9 cellular contexts compared by ENCODE assay signal in the genomic region with DNA sequence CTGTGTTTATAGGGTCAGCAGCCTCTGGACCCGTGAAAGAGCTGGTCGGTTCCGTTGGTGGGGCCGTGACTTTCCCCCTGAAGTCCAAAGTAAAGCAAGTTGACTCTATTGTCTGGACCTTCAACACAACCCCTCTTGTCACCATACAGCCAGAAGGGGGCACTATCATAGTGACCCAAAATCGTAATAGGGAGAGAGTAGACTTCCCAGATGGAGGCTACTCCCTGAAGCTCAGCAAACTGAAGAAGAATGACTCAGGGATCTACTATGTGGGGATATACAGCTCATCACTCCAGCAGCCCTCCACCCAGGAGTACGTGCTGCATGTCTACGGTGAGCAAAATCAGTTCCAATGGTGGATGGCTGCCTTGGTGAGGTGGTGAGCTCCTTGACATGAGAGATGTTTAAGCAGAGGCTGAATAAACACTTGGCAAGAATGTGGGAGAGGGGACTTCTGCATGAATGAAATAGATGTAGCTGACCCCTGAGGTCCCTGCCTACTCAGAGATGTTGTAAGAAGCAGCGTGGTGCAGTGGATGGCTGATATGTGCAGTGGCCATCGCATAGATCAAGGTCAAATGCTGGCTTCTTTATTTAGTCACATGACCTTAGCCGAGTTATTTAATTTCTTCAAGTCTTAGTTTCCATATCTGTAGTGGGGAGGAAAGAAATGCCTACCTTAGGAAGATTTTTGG. TPM values are rescaled to one million over a fixed set of nuclear protein-coding genes. Genes with fewer than 3 reads are reported as not detected.
DNase-seq lines count a peak whose midpoint lies in the region; ATAC-seq and TF ChIP-seq lines count a peak whose summit lies in the region.
"Had no signal": no experiment of that assay in that cellular context is flagged by ENCODE, and none has a peak within 500 bp of the region (broad histone marks: within the 10 kb centered on the region; RNA-seq: fewer than 3 reads in every experiment).

No MANE protein-coding gene starts in this region.

- CTCF ChIA-PET in Calu3 (lab: Charles Lee): interaction anchor here (1.5 kb wide), 1 partner anchor 20 kb away, joined by 8 read pairs; no protein-coding TSS in a partner anchor

- intact Hi-C loops in dendritic cell treated with granulocyte-macrophage colony-stimulating factor and Interleukin-4, amounts not matched to agents 40 ng/mL and 50 ng/mL, for 4 days (cut with micrococcal nuclease): no loop called here
- intact Hi-C loops in Calu3 (cut with micrococcal nuclease; ENCODE audit: unreplicated experiment): no loop called here

- H3K36me3 Mint-ChIP-seq in activated naive CD4-positive, alpha-beta T cell treated with anti-CD3 and anti-CD28 coated beads, Interleukin-2, amount 50 U/mL, for 24 hours: peaks cover 52% of the 10 kb centered on the region
- H3K36me3 Mint-ChIP-seq in dendritic cell treated with granulocyte-macrophage colony-stimulating factor and Interleukin-4, amounts not matched to agents 40 ng/mL and 50 ng/mL, for 4 days (ENCODE audit: low read depth): no peaks in the 10 kb centered on the region
- peaks cover 8% of the 10 kb centered on the region for H3K36me3 Mint-ChIP-seq in Calu3 (ENCODE audit: insufficient read depth, unreplicated experiment)

- no peak for TF ChIP-seq CTCF in Calu3 (IDR thresholded peaks at IDR 0.05; ENCODE audit: unreplicated experiment)

- DNase-seq in activated naive CD4-positive, alpha-beta T cell (lab: John Stamatoyannopoulos, UW): no peak
- DNase-seq in NCI-H226 (peak; percentile 81), glomerular visceral epithelial cell (ENCODE audit: extremely low spot score) (no peak), Calu3 (no peak)
- no peak for DNase-seq in stimulated activated naive CD8-positive, alpha-beta T cell treated with anti-CD3 and anti-CD28 coated beads, Interleukin-15, amount 100 ng/mL, for 72 hours
- DNase-seq: NCI-H187 treated with DMSO at 0.1 percent for 48 hours had no signal

- H3K4me1 Mint-ChIP-seq in activated naive CD4-positive, alpha-beta T cell treated with anti-CD3 and anti-CD28 coated beads, Interleukin-2, amount 50 U/mL, for 24 hours: peaks cover 95% of the 10 kb centered on the region
- peaks cover 43% of the 10 kb centered on the region for H3K4me1 Mint-ChIP-seq in dendritic cell treated with granulocyte-macrophage colony-stimulating factor and Interleukin-4, amounts not matched to agents 40 ng/mL and 50 ng/mL, for 4 days (ENCODE audit: low read depth)
- peaks cover 100% of the 10 kb centered on the region for H3K4me1 Mint-ChIP-seq in stimulated activated naive CD8-positive, alpha-beta T cell treated with anti-CD3 and anti-CD28 coated beads, Interleukin-15, amount 100 ng/mL, for 72 hours
- H3K4me1 Mint-ChIP-seq in Calu3 (ENCODE audit: low read depth, unreplicated experiment): peaks cover 29% of the 10 kb centered on the region

- no peaks in the 10 kb centered on the region for H3K27me3 Mint-ChIP-seq in activated naive CD4-positive, alpha-beta T cell treated with anti-CD3 and anti-CD28 coated beads, Interleukin-2, amount 50 U/mL, for 24 hours
- H3K27me3 Mint-ChIP-seq in dendritic cell treated with granulocyte-macrophage colony-stimulating factor and Interleukin-4, amounts not matched to agents 40 ng/mL and 50 ng/mL, for 4 days: peaks cover 4% of the 10 kb centered on the region
- H3K27me3 Mint-ChIP-seq in stimulated activated naive CD8-positive, alpha-beta T cell treated with anti-CD3 and anti-CD28 coated beads, Interleukin-15, amount 100 ng/mL, for 72 hours: no peaks in the 10 kb centered on the region
- H3K27me3 Mint-ChIP-seq in Calu3 (ENCODE audit: unreplicated experiment): peaks cover 33% of the 10 kb centered on the region

- BruUV-seq in Calu3 (replicated peaks; lab: Mats Ljungman, UMichigan): no TSS peak

- H3K27ac Mint-ChIP-seq in activated naive CD4-positive, alpha-beta T cell treated with anti-CD3 and anti-CD28 coated beads, Interleukin-2, amount 50 U/mL, for 24 hours: peak overlapping the region; percentile 93
- peak overlapping the region; percentile 46 for H3K27ac Mint-ChIP-seq in dendritic cell treated with granulocyte-macrophage colony-stimulating factor and Interleukin-4, amounts not matched to agents 40 ng/mL and 50 ng/mL, for 4 days
- peak overlapping the region; percentile 7 to 59 for H3K27ac Mint-ChIP-seq in stimulated activated naive CD8-positive, alpha-beta T cell treated with anti-CD3 and anti-CD28 coated beads, Interleukin-15, amount 100 ng/mL, for 72 hours
- H3K27ac Mint-ChIP-seq in Calu3 (ENCODE audit: unreplicated experiment): no peak overlapping the region

- H3K4me3 Mint-ChIP-seq in activated naive CD4-positive, alpha-beta T cell treated with anti-CD3 and anti-CD28 coated beads, Interleukin-2, amount 50 U/mL, for 24 hours: peak overlapping the region; percentile 38
- no peak overlapping the region for H3K4me3 Mint-ChIP-seq in dendritic cell treated with granulocyte-macrophage colony-stimulating factor and Interleukin-4, amounts not matched to agents 40 ng/mL and 50 ng/mL, for 4 days
- H3K4me3 Mint-ChIP-seq in stimulated activated naive CD8-positive, alpha-beta T cell treated with anti-CD3 and anti-CD28 coated beads, Interleukin-15, amount 100 ng/mL, for 72 hours: peak overlapping the region; percentile 13 to 55
- no peak overlapping the region for H3K4me3 Mint-ChIP-seq in Calu3 (ENCODE audit: low read depth, unreplicated experiment)

- ATAC-seq in stimulated activated naive CD8-positive, alpha-beta T cell treated with anti-CD3 and anti-CD28 coated beads, Interleukin-15, amount 100 ng/mL, for 72 hours: no peak
- ATAC-seq in GM21390 (IDR thresholded peaks at IDR 0.05; ENCODE audit: unreplicated experiment): no peak

- peaks cover 8% of the 10 kb centered on the region for H3K9me3 Mint-ChIP-seq in activated naive CD4-positive, alpha-beta T cell treated with anti-CD3 and anti-CD28 coated beads, Interleukin-2, amount 50 U/mL, for 24 hours
- no peaks in the 10 kb centered on the region for H3K9me3 Mint-ChIP-seq in dendritic cell treated with granulocyte-macrophage colony-stimulating factor and Interleukin-4, amounts not matched to agents 40 ng/mL and 50 ng/mL, for 4 days
- peaks cover 0 to 8% of the 10 kb centered on the region in 2 donors for H3K9me3 Mint-ChIP-seq in stimulated activated naive CD8-positive, alpha-beta T cell treated with anti-CD3 and anti-CD28 coated beads, Interleukin-15, amount 100 ng/mL, for 72 hours
- H3K9me3 Mint-ChIP-seq in Calu3 (ENCODE audit: low read depth, unreplicated experiment): no peaks in the 10 kb centered on the region

RNA-seq across cellular contexts. Expression of gene SLAMF7, which starts 9.3 kb away (rescaled TPM):
- total RNA-seq in Calu3 (2022): 2.6 and 8.4 TPM in 2 replicates

RNA-seq across cellular contexts. Expression of gene CD48, which starts 36.7 kb away (rescaled TPM):
- total RNA-seq in Calu3 (2022): not detected in 2 replicates

RNA-seq across cellular contexts. Expression of gene LY9, which starts 47.6 kb away (rescaled TPM):
- total RNA-seq in Calu3 (2022): not detected in 2 replicates

Comparison
In these comparisons a context has a peak if more than half of its experiments do, and no peak if none do; other contexts are left out.
1. H3K4me3 Mint-ChIP-seq: peak in activated naive CD4-positive, alpha-beta T cell treated with anti-CD3 and anti-CD28 coated beads, Interleukin-2, amount 50 U/mL, for 24 hours (single experiment) and stimulated activated naive CD8-positive, alpha-beta T cell treated with anti-CD3 and anti-CD28 coated beads, Interleukin-15, amount 100 ng/mL, for 72 hours (2 of 2); none in dendritic cell treated with granulocyte-macrophage colony-stimulating factor and Interleukin-4, amounts not matched to agents 40 ng/mL and 50 ng/mL, for 4 days (single experiment) and Calu3 (single experiment).